In the genomic region with DNA sequence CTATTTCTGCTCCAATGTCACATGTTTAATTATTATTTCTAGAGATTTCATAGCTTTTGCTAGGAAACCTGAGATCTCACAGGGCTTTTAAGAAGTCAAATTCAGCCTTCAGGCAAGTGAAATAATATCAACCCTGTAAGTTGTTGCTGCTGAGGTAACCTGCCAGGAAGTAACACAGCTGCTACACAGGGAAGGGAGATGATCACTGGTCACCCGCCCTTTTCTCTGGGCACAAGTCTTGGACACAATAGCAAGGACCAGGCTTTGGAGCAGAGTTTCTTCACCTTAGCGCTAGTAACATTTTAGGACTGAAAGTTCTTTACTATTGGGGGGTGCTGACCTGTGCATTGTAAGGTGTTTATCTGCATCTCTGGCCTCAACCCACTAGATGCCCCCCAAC, we compare ENCODE assay signal across 14 cellular contexts. TPM values are rescaled to one million over a fixed set of nuclear protein-coding genes. Genes with fewer than 3 reads are reported as not detected.
DNase-seq lines count a peak whose midpoint lies in the region; ATAC-seq and TF ChIP-seq lines count a peak whose summit lies in the region.
"Had no signal": no experiment of that assay in that cellular context is flagged by ENCODE, and none has a peak within 500 bp of the region (broad histone marks: within the 10 kb centered on the region; RNA-seq: fewer than 3 reads in every experiment).

No MANE protein-coding gene starts in this region.

- DNase-seq in CD8-positive, alpha-beta T cell, result no peak
- DNase-seq in GM12865 (ENCODE audit: low read depth) (no peak), pons (ENCODE audit: low spot score) (no peak), left ventricle myocardium inferior (no peak)
- DNase-seq in activated T-helper 1 cell treated with anti-CD3 and anti-CD28 coated beads, Interleukin-12 subunit alpha, Interleukin-12 subunit beta, Interleukin-2, Interleukin-4 antibody, amounts not matched to agents 30 ng/mL and 10 ng/mL and 1 ng/mL, durations not matched to agents 14 hours and 24 hours and 36 hours (ENCODE audit: low spot score), result no peak
- DNase-seq in naive thymus-derived CD4-positive, alpha-beta T cell, result no peak
- DNase-seq: activated CD4-positive, alpha-beta T cell treated with anti-CD3 and anti-CD28 coated beads for 1 hour; GDM1; head of caudate nucleus; NCI-H446; PC-3; stimulated activated CD4-positive, alpha-beta T cell treated with anti-CD3 and anti-CD28 coated beads, Interleukin-1b, Interleukin-23, amount 100 ng/mL, for 48 hours had no signal

- peaks cover 27% of the 10 kb centered on the region for H3K4me1 ChIP-seq in CD8-positive, alpha-beta T cell (ENCODE audit: insufficient read depth, low read length)
- peaks cover 28 to 51% of the 10 kb centered on the region in 2 donors for H3K4me1 ChIP-seq in naive thymus-derived CD4-positive, alpha-beta T cell (ENCODE audit: control insufficient read depth in 2 of 2, insufficient read depth in 2 of 2, low read length in 2 of 2)
- H3K4me1 ChIP-seq in left ventricle myocardium inferior, result peaks cover 41% of the 10 kb centered on the region

- H3K9me3 Mint-ChIP-seq in CD8-positive, alpha-beta T cell, result no peaks in the 10 kb centered on the region
- H3K9me3 Mint-ChIP-seq in activated T-helper 1 cell treated with anti-CD3 and anti-CD28 coated beads, Interleukin-12 subunit alpha, Interleukin-12 subunit beta, Interleukin-2, Interleukin-4 antibody, amounts not matched to agents 30 ng/mL and 10 ng/mL and 1 ng/mL, durations not matched to agents 14 hours and 24 hours and 36 hours, result no peaks in the 10 kb centered on the region
- H3K9me3 Mint-ChIP-seq in naive thymus-derived CD4-positive, alpha-beta T cell, result no peaks in the 10 kb centered on the region
- H3K9me3 Mint-ChIP-seq: CD14-positive monocyte had no signal

- no peaks in the 10 kb centered on the region for H3K36me3 Mint-ChIP-seq in CD8-positive, alpha-beta T cell
- H3K36me3 Mint-ChIP-seq in activated T-helper 1 cell treated with anti-CD3 and anti-CD28 coated beads, Interleukin-12 subunit alpha, Interleukin-12 subunit beta, Interleukin-2, Interleukin-4 antibody, amounts not matched to agents 30 ng/mL and 10 ng/mL and 1 ng/mL, durations not matched to agents 14 hours and 24 hours and 36 hours (ENCODE audit: low read depth), result peaks cover 61% of the 10 kb centered on the region
- H3K36me3 Mint-ChIP-seq in naive thymus-derived CD4-positive, alpha-beta T cell, result peaks cover 0 to 53% (median 0%) of the 10 kb centered on the region in 5 donors

- H3K4me3 Mint-ChIP-seq in CD8-positive, alpha-beta T cell, result peak overlapping the region; percentile 48
- H3K4me3 Mint-ChIP-seq in activated T-helper 1 cell treated with anti-CD3 and anti-CD28 coated beads, Interleukin-12 subunit alpha, Interleukin-12 subunit beta, Interleukin-2, Interleukin-4 antibody, amounts not matched to agents 30 ng/mL and 10 ng/mL and 1 ng/mL, durations not matched to agents 14 hours and 24 hours and 36 hours, result peak overlapping the region; percentile 100
- peak overlapping the region in 9 of 10 donors; percentile 21 to 94 (median 49) for H3K4me3 Mint-ChIP-seq in naive thymus-derived CD4-positive, alpha-beta T cell
- H3K4me3 Mint-ChIP-seq: CD14-positive monocyte had no signal

- H3K36me3 ChIP-seq in CD8-positive, alpha-beta T cell (ENCODE audit: insufficient read depth, low read length), result no peaks in the 10 kb centered on the region
- no peaks in the 10 kb centered on the region for H3K36me3 ChIP-seq in naive thymus-derived CD4-positive, alpha-beta T cell (ENCODE audit: control insufficient read depth in 2 of 3, insufficient read depth in 3 of 3, low read length in 3 of 3)
- H3K36me3 ChIP-seq in left ventricle myocardium inferior, result no peaks in the 10 kb centered on the region

- TF ChIP-seq CTCF in CD8-positive, alpha-beta T cell (IDR thresholded peaks at IDR 0.05), result no peak
- TF ChIP-seq CTCF in GM12865 (IDR thresholded peaks at IDR 0.05; ENCODE audit: insufficient read depth, low read depth, low read length, missing control alignments) (no peak), left ventricle myocardium inferior (IDR thresholded peaks at IDR 0.05; ENCODE audit: borderline replicate concordance) (no peak)

- no peaks in the 10 kb centered on the region for H3K9me3 ChIP-seq in CD8-positive, alpha-beta T cell (ENCODE audit: low read length)
- no peaks in the 10 kb centered on the region for H3K9me3 ChIP-seq in naive thymus-derived CD4-positive, alpha-beta T cell (ENCODE audit: control insufficient read depth in 2 of 3, low read length in 3 of 3)
- no peaks in the 10 kb centered on the region for H3K9me3 ChIP-seq in left ventricle myocardium inferior (replicated peaks)

- H3K4me1 Mint-ChIP-seq in CD8-positive, alpha-beta T cell (ENCODE audit: low read depth), result peaks cover 62% of the 10 kb centered on the region
- H3K4me1 Mint-ChIP-seq in activated T-helper 1 cell treated with anti-CD3 and anti-CD28 coated beads, Interleukin-12 subunit alpha, Interleukin-12 subunit beta, Interleukin-2, Interleukin-4 antibody, amounts not matched to agents 30 ng/mL and 10 ng/mL and 1 ng/mL, durations not matched to agents 14 hours and 24 hours and 36 hours (ENCODE audit: low read depth), result peaks cover 72% of the 10 kb centered on the region
- H3K4me1 Mint-ChIP-seq in naive thymus-derived CD4-positive, alpha-beta T cell, result peaks cover 37 to 80% (median 57%) of the 10 kb centered on the region in 7 donors

- H3K4me3 ChIP-seq in CD8-positive, alpha-beta T cell (ENCODE audit: low read depth, low read length), result no peak overlapping the region
- H3K4me3 ChIP-seq in GM12865 (ENCODE audit: low read depth, low read length) (peak overlapping the region; percentile 97), left ventricle myocardium inferior (no peak overlapping the region)
- H3K4me3 ChIP-seq in naive thymus-derived CD4-positive, alpha-beta T cell (ENCODE audit: low read length), result peak overlapping the region; percentile 10

- H3K27me3 ChIP-seq in CD8-positive, alpha-beta T cell (ENCODE audit: insufficient read depth, low read length), result no peaks in the 10 kb centered on the region
- no peaks in the 10 kb centered on the region for H3K27me3 ChIP-seq in naive thymus-derived CD4-positive, alpha-beta T cell (ENCODE audit: control insufficient read depth in 2 of 2, insufficient read depth in 2 of 2, low read length in 2 of 2)
- no peaks in the 10 kb centered on the region for H3K27me3 ChIP-seq in left ventricle myocardium inferior (ENCODE audit: low read depth)

- H3K27ac Mint-ChIP-seq in CD8-positive, alpha-beta T cell, result peak overlapping the region; percentile 83
- H3K27ac Mint-ChIP-seq in activated T-helper 1 cell treated with anti-CD3 and anti-CD28 coated beads, Interleukin-12 subunit alpha, Interleukin-12 subunit beta, Interleukin-2, Interleukin-4 antibody, amounts not matched to agents 30 ng/mL and 10 ng/mL and 1 ng/mL, durations not matched to agents 14 hours and 24 hours and 36 hours, result peak overlapping the region; percentile 73
- H3K27ac Mint-ChIP-seq in naive thymus-derived CD4-positive, alpha-beta T cell, result peak overlapping the region in 8 of 9 donors; percentile 69 to 90 (median 82)

- POLR2A ChIA-PET in CD8-positive, alpha-beta T cell (lab: Charles Lee), result no interaction called here
- POLR2A ChIA-PET in naive thymus-derived CD4-positive, alpha-beta T cell (lab: Charles Lee), result no interaction called here

- intact Hi-C loops in CD8-positive, alpha-beta T cell (cut with DNase I, micrococcal nuclease), result no loop called here
- intact Hi-C loops in activated T-helper 1 cell treated with anti-CD3 and anti-CD28 coated beads, Interleukin-12 subunit alpha, Interleukin-12 subunit beta, Interleukin-2, Interleukin-4 antibody, amounts not matched to agents 30 ng/mL and 10 ng/mL and 1 ng/mL, durations not matched to agents 14 hours and 24 hours and 36 hours (cut with micrococcal nuclease), result no loop called here
- intact Hi-C loops in naive thymus-derived CD4-positive, alpha-beta T cell (cut with micrococcal nuclease), result loop anchor here in 1 of 2 donors (2.0 kb wide), 1 partner anchor 13 kb away; no protein-coding TSS in a partner anchor
- intact Hi-C loops in left ventricle myocardium inferior (cut with micrococcal nuclease), result no loop called here

- CTCF ChIA-PET in CD8-positive, alpha-beta T cell (lab: Charles Lee), result interaction anchor here (0.8 kb wide), 1 partner anchor 34 kb away, joined by 4 read pairs; no protein-coding TSS in a partner anchor
- CTCF ChIA-PET in naive thymus-derived CD4-positive, alpha-beta T cell (lab: Charles Lee), result no interaction called here

- no peak for ATAC-seq in CD8-positive, alpha-beta T cell
- no peak for ATAC-seq in naive thymus-derived CD4-positive, alpha-beta T cell
- no peak for ATAC-seq in HG03457 (IDR thresholded peaks at IDR 0.05; ENCODE audit: unreplicated experiment)

- no peak overlapping the region for H3K27ac ChIP-seq in CD8-positive, alpha-beta T cell (ENCODE audit: low read depth, low read length)
- no peak overlapping the region for H3K27ac ChIP-seq in naive thymus-derived CD4-positive, alpha-beta T cell (ENCODE audit: low read depth, low read length)
- H3K27ac ChIP-seq in left ventricle myocardium inferior (replicated peaks), result no peak overlapping the region

- no peaks in the 10 kb centered on the region for H3K27me3 Mint-ChIP-seq in CD8-positive, alpha-beta T cell (ENCODE audit: low read depth)
- H3K27me3 Mint-ChIP-seq in activated T-helper 1 cell treated with anti-CD3 and anti-CD28 coated beads, Interleukin-12 subunit alpha, Interleukin-12 subunit beta, Interleukin-2, Interleukin-4 antibody, amounts not matched to agents 30 ng/mL and 10 ng/mL and 1 ng/mL, durations not matched to agents 14 hours and 24 hours and 36 hours (ENCODE audit: insufficient read depth), result no peaks in the 10 kb centered on the region
- H3K27me3 Mint-ChIP-seq in naive thymus-derived CD4-positive, alpha-beta T cell, result no peaks in the 10 kb centered on the region

RNA-seq across cellular contexts. Expression of gene PTTG1, which starts 50.1 kb away (rescaled TPM):
- total RNA-seq in CD8-positive, alpha-beta T cell, result 1 to 10 TPM; 8.6 to 8.8 TPM
- total RNA-seq in activated T-helper 1 cell treated with anti-CD3 and anti-CD28 coated beads, Interleukin-12 subunit alpha, Interleukin-12 subunit beta, Interleukin-2, Interleukin-4 antibody, amounts not matched to agents 30 ng/mL and 10 ng/mL and 1 ng/mL, durations not matched to agents 14 hours and 24 hours and 36 hours, result 69.9 and 75.5 TPM in 2 replicates
- total RNA-seq in naive thymus-derived CD4-positive, alpha-beta T cell, result 10 to 100 TPM in 1 of 5 experiments, 1 to 10 TPM in 4; 3.8 to 97.7 (median 5.7) TPM
- polyA plus RNA-seq in naive thymus-derived CD4-positive, alpha-beta T cell, result 10 to 100 TPM; 10.5 to 11.8 TPM
- 0.88 TPM for total RNA-seq in left ventricle myocardium inferior

RNA-seq across cellular contexts. Expression of gene SLU7, which starts 52.9 kb away (rescaled TPM):
- total RNA-seq in CD8-positive, alpha-beta T cell, result 100 to 1,000 TPM; 127 to 136 TPM
- total RNA-seq in activated T-helper 1 cell treated with anti-CD3 and anti-CD28 coated beads, Interleukin-12 subunit alpha, Interleukin-12 subunit beta, Interleukin-2, Interleukin-4 antibody, amounts not matched to agents 30 ng/mL and 10 ng/mL and 1 ng/mL, durations not matched to agents 14 hours and 24 hours and 36 hours, result 37.4 and 47.4 TPM in 2 replicates
- 10 to 100 TPM; 53.0 to 85.3 (median 77.0) TPM for total RNA-seq in naive thymus-derived CD4-positive, alpha-beta T cell
- polyA plus RNA-seq in naive thymus-derived CD4-positive, alpha-beta T cell, result 10 to 100 TPM; 64.1 to 78.1 TPM
- 56.2 TPM for total RNA-seq in left ventricle myocardium inferior

Comparison
In these comparisons a context has a peak if more than half of its experiments do, and no peak if none do; other contexts are left out.
1. H3K4me3 ChIP-seq: peak in GM12865 (single experiment) and naive thymus-derived CD4-positive, alpha-beta T cell (single experiment); none in CD8-positive, alpha-beta T cell (single experiment) and left ventricle myocardium inferior (single experiment).
2. H3K4me3 Mint-ChIP-seq: peak in every context shown above with its lines; median percentile 100 in activated T-helper 1 cell treated with anti-CD3 and anti-CD28 coated beads, Interleukin-12 subunit alpha, Interleukin-12 subunit beta, Interleukin-2, Interleukin-4 antibody, amounts not matched to agents 30 ng/mL and 10 ng/mL and 1 ng/mL, durations not matched to agents 14 hours and 24 hours and 36 hours; 49 in naive thymus-derived CD4-positive, alpha-beta T cell; 48 in CD8-positive, alpha-beta T cell.
3. Peak in every context shown above with its lines, with median percentiles within 50 percentile points of each other: H3K27ac Mint-ChIP-seq.